ENCODE assay signal across 18 cellular contexts in genomic region chrX:24528605-24529004, GRCh38.
A peak's percentile ranks its signal among the peaks of the same experiment; 100 is the strongest.
DNase-seq lines count a peak whose midpoint lies in the region; ATAC-seq, FAIRE-seq and TF ChIP-seq lines count a peak whose summit lies in the region.
"Had no signal": no experiment of that assay in that cellular context is flagged by ENCODE, and none has a peak within 500 bp of the region (broad histone marks: within the 10 kb centered on the region; RNA-seq: fewer than 3 reads in every experiment).

No MANE protein-coding gene starts in this region.

- TF ChIP-seq CTCF in GM23338 (conservative IDR thresholded peaks at IDR 0.05; ENCODE audit: low read depth in 2 of 2) = no peak
- no peak for TF ChIP-seq CTCF in H1 (IDR thresholded peaks at IDR 0.05; ENCODE audit: control extremely low read depth in 1 of 3, insufficient read depth in 1 of 3, low read depth in 1 of 3, low read length in 3 of 3)

- H2BK120ac ChIP-seq in H1 (replicated peaks; ENCODE audit: low read depth, low read length) = no peak overlapping the region
- H2BK120ac ChIP-seq in neuronal stem cell (ENCODE audit: low read depth, low read length) = no peak overlapping the region

- no peaks in the 10 kb centered on the region for H3F3A ChIP-seq in GM23338 (replicated peaks; ENCODE audit: low read depth)

- H3K9ac ChIP-seq in H1 (replicated peaks in 1 of 4; ENCODE audit: extremely low read depth in 1 of 4, low read depth in 3 of 4, low read length in 3 of 4) = no peak overlapping the region
- H3K9ac ChIP-seq in neuronal stem cell (ENCODE audit: low read depth, low read length, poor library complexity) = no peak overlapping the region

- H3K27me3 ChIP-seq in GM23338 (ENCODE audit: insufficient read depth) (no peaks in the 10 kb centered on the region), H1 (replicated peaks in 1 of 4; ENCODE audit: control insufficient read depth in 3 of 4, extremely low read depth in 1 of 4, insufficient read depth in 3 of 4, low read length in 3 of 4) (no peaks in the 10 kb centered on the region), neuronal stem cell (ENCODE audit: control insufficient read depth in 3 of 3, insufficient read depth in 3 of 3, low read depth in 1 of 3, low read length in 3 of 3) (no peaks in the 10 kb centered on the region)

- no peak for TF ChIP-seq RAD21 in H1 (IDR thresholded peaks at IDR 0.05 in 1 of 2, conservative IDR thresholded peaks at IDR 0.05 in 1 of 2; ENCODE audit: low read depth in 2 of 2, low read length in 2 of 2)

- H4K91ac ChIP-seq in H1 (replicated peaks; ENCODE audit: insufficient read length, low read length) (no peak overlapping the region), neuronal stem cell (ENCODE audit: low read depth, low read length, poor library complexity) (no peak overlapping the region)

- no peaks in the 10 kb centered on the region for H3K9me2 ChIP-seq in GM23338 (ENCODE audit: insufficient read depth)

- H3K18ac ChIP-seq in H1 (ENCODE audit: extremely low read depth, low read length) (no peak overlapping the region), neuronal stem cell (ENCODE audit: low read length) (no peak overlapping the region)

- H2BK5ac ChIP-seq in H1 (ENCODE audit: low read depth, low read length) (no peak overlapping the region), neuronal stem cell (ENCODE audit: low read length) (no peak overlapping the region)

- no peak overlapping the region for H2AFZ ChIP-seq in GM23338
- no peak overlapping the region for H2AFZ ChIP-seq in H1 (ENCODE audit: low read length)
- H2AFZ ChIP-seq in neuronal stem cell (ENCODE audit: low read length) = no peak overlapping the region

- H2AK5ac ChIP-seq in H1 (ENCODE audit: low read depth, low read length) (no peak overlapping the region), neuronal stem cell (ENCODE audit: low read depth, low read length) (no peak overlapping the region)

- TF ChIP-seq POLR2A in H1 (IDR thresholded peaks at IDR 0.05; ENCODE audit: control extremely low read depth in 1 of 2, low read depth in 2 of 2, low read length in 2 of 2) = no peak

- no peak for FAIRE-seq in H1 (lab: Jason Lieb, UNC)
- FAIRE-seq: G401.6, GM12891 had no signal

- no peak overlapping the region for H3K56ac ChIP-seq in H1 (replicated peaks; ENCODE audit: insufficient read length, low read depth, low read length)

- POLR2A ChIA-PET in H1 (lab: Charles Lee; ENCODE audit: partially characterized antibody) = no interaction called here

- no peak overlapping the region for H3K27ac Mint-ChIP-seq in GM23338
- H3K27ac Mint-ChIP-seq: B cell had no signal

- H4K20me1 ChIP-seq in GM23338 (replicated peaks; ENCODE audit: insufficient read depth) (no peaks in the 10 kb centered on the region), H1 (replicated peaks in 1 of 2; ENCODE audit: control insufficient read depth in 1 of 2, insufficient read depth in 2 of 2, low read length in 2 of 2) (no peaks in the 10 kb centered on the region)

- TF ChIP-seq EP300 in H1 (IDR thresholded peaks at IDR 0.05; ENCODE audit: borderline replicate concordance in 1 of 2, low read depth in 2 of 2, low read length in 2 of 2) = no peak

- H2BK15ac ChIP-seq in H1 (ENCODE audit: low read length) (no peak overlapping the region), neuronal stem cell (ENCODE audit: low read length) (no peak overlapping the region)

- H2BK12ac ChIP-seq in H1 (ENCODE audit: low read depth, low read length) (no peak overlapping the region), neuronal stem cell (ENCODE audit: low read length) (no peak overlapping the region)

- H3K9me3 Mint-ChIP-seq in GM23338 = no peaks in the 10 kb centered on the region
- no peaks in the 10 kb centered on the region for H3K9me3 Mint-ChIP-seq in activated T-cell treated with anti-CD3 and anti-CD28 coated beads, Interleukin-2, amount 50 U/mL, for 4 hours
- H3K9me3 Mint-ChIP-seq: CD4-positive, CD25-positive, alpha-beta regulatory T cell had no signal

- H3K23me2 ChIP-seq in H1 (ENCODE audit: low read depth, low read length) = no peaks in the 10 kb centered on the region

- H3K4me1 ChIP-seq in GM23338 (ENCODE audit: insufficient read depth) = peaks cover 40% of the 10 kb centered on the region
- peaks cover 0 to 14% (median 7%) of the 10 kb centered on the region in 4 experiments; a peak in 4 of 7 replicates for H3K4me1 ChIP-seq in H1 (replicated peaks in 1 of 4; ENCODE audit: control insufficient read depth in 3 of 4, insufficient read depth in 4 of 4, low read length in 3 of 4)
- H3K4me1 ChIP-seq in neuronal stem cell (ENCODE audit: control insufficient read depth in 2 of 2, insufficient read depth in 1 of 2, low read depth in 1 of 2, low read length in 2 of 2) = peaks cover 9 to 12% of the 10 kb centered on the region in 2 donors

- peaks cover 11% of the 10 kb centered on the region; the same call in 2 of the 3 replicates for H3K36me3 Mint-ChIP-seq in GM23338 (ENCODE audit: low read depth)
- peaks cover 4% of the 10 kb centered on the region for H3K36me3 Mint-ChIP-seq in activated T-cell treated with anti-CD3 and anti-CD28 coated beads, Interleukin-2, amount 50 U/mL, for 4 hours (ENCODE audit: insufficient read depth)

- H4K8ac ChIP-seq in H1 (ENCODE audit: extremely low read depth, insufficient read depth, low read length) = no peak overlapping the region
- H4K8ac ChIP-seq in neuronal stem cell (ENCODE audit: low read depth, low read length) = no peak overlapping the region

- no peak overlapping the region for H4K5ac ChIP-seq in H1 (ENCODE audit: insufficient read length, low read depth, low read length)

- H3K27ac ChIP-seq in GM23338 (ENCODE audit: low read depth) (peak overlapping the region; percentile 77), H1 (ENCODE audit: low read depth, low read length) (peak overlapping the region; percentile 52; the same call in 1 of the 2 replicates), neuronal stem cell (replicated peaks; ENCODE audit: low read length) (peak overlapping the region; percentile 67)

- no peaks in the 10 kb centered on the region for H3K79me1 ChIP-seq in H1 (ENCODE audit: low read depth, low read length)
- no peaks in the 10 kb centered on the region for H3K79me1 ChIP-seq in neuronal stem cell (ENCODE audit: low read depth, low read length)

- H3K4me3 ChIP-seq in GM23338 = no peak overlapping the region
- H3K4me3 ChIP-seq in H1 (ENCODE audit: extremely low read depth in 1 of 4, insufficient read depth in 2 of 4, low read depth in 3 of 4, low read length in 4 of 4) = no peak overlapping the region
- H3K4me3 ChIP-seq in neuronal stem cell (ENCODE audit: low read length in 2 of 2) = no peak overlapping the region

- H3K36me3 ChIP-seq in GM23338 (ENCODE audit: insufficient read depth) = no peaks in the 10 kb centered on the region
- H3K36me3 ChIP-seq in H1 (ENCODE audit: control insufficient read depth in 2 of 4, insufficient read depth in 4 of 4, low read length in 3 of 4) = peaks cover 0 to 14% (median 2%) of the 10 kb centered on the region in 4 experiments; a peak in 2 of 8 replicates
- H3K36me3 ChIP-seq in neuronal stem cell (replicated peaks in 1 of 2; ENCODE audit: control insufficient read depth in 2 of 2, insufficient read depth in 2 of 2, low read length in 2 of 2) = peaks cover 0 to 3% of the 10 kb centered on the region in 2 donors

- no peak overlapping the region for H3K4ac ChIP-seq in H1 (replicated peaks; ENCODE audit: insufficient read length, low read depth, low read length)
- no peak overlapping the region for H3K4ac ChIP-seq in neuronal stem cell (ENCODE audit: low read length)

- H3K9me3 ChIP-seq in H1 (ENCODE audit: insufficient read depth in 2 of 2, low read depth in 1 of 2, low read length in 1 of 2) (no peaks in the 10 kb centered on the region), neuronal stem cell (replicated peaks in 1 of 2; ENCODE audit: control insufficient read depth in 2 of 2, insufficient read depth in 1 of 2, low read depth in 1 of 2, low read length in 2 of 2) (no peaks in the 10 kb centered on the region)

- H2BK20ac ChIP-seq in H1 (ENCODE audit: low read length) = no peak overlapping the region

- ATAC-seq in GM23338 = peak; percentile 85
- ATAC-seq in activated T-cell treated with anti-CD3 and anti-CD28 coated beads, Interleukin-2, amount 50 U/mL, for 4 hours = no peak
- ATAC-seq in HG02763 (IDR thresholded peaks at IDR 0.05; ENCODE audit: unreplicated experiment) = no peak
- ATAC-seq: Panc1 had no signal

- peaks cover 45% of the 10 kb centered on the region for H3K4me1 Mint-ChIP-seq in GM23338
- H3K4me1 Mint-ChIP-seq in activated T-cell treated with anti-CD3 and anti-CD28 coated beads, Interleukin-2, amount 50 U/mL, for 4 hours (ENCODE audit: low read depth) = no peaks in the 10 kb centered on the region
- H3K4me1 Mint-ChIP-seq: B cell; CD4-positive, CD25-positive, alpha-beta regulatory T cell had no signal

- H3K27me3 Mint-ChIP-seq in GM23338 (ENCODE audit: insufficient read depth, low read depth, poor library complexity) = peaks cover 6% of the 10 kb centered on the region
- H3K27me3 Mint-ChIP-seq in activated T-cell treated with anti-CD3 and anti-CD28 coated beads, Interleukin-2, amount 50 U/mL, for 4 hours (ENCODE audit: low read depth) = no peaks in the 10 kb centered on the region
- H3K27me3 Mint-ChIP-seq: B cell; CD4-positive, CD25-positive, alpha-beta regulatory T cell had no signal

- DNase-seq in GM23338 (ENCODE audit: low spot score) (peak; percentile 50), NCI-H1417 (lab: John Stamatoyannopoulos, UW) (peak in 2 of 3 experiments; percentile 26 to 79), H1 (ENCODE audit: low read depth in 1 of 2, low spot score in 2 of 2) (no peak), neuronal stem cell (ENCODE audit: low spot score) (no peak), Ammon's horn (ENCODE audit: low spot score) (no peak)
- no peak for DNase-seq in activated T-cell treated with anti-CD3 and anti-CD28 coated beads, Interleukin-2, amount 50 U/mL, for 4 hours
- DNase-seq: CD4-positive, CD25-positive, alpha-beta regulatory T cell; DND-41; KBM-7; NCI-H1694; NCI-H2171; NCI-H446 treated with DMSO at 0.1 percent for 48 hours; SW 1271 had no signal

- CTCF ChIA-PET in H1 (lab: Charles Lee; ENCODE audit: partially characterized antibody) = no interaction called here

- WGBS in H1 (ENCODE audit: extremely low coverage in 1 of 2, insufficient coverage in 1 of 2, insufficient read length in 1 of 2, insufficient replicate concordance in 2 of 2, low coverage in 1 of 2, low lambda C conversion rate in 2 of 2, missing lambda C conversion rate in 1 of 2), 2 experiments = 57% methylated on average over 1 of the region's 1 CpG; no CpG with 5 or more reads in 1 of the 2 experiments
- WGBS in neuronal stem cell (ENCODE audit: extremely low coverage in 2 of 2, insufficient read length in 2 of 2, insufficient replicate concordance in 1 of 2), 2 donors = no CpG with 5 or more reads among the region's 1 CpG

- H3K14ac ChIP-seq in H1 (ENCODE audit: insufficient read length) = no peak overlapping the region
- no peak overlapping the region for H3K14ac ChIP-seq in neuronal stem cell (ENCODE audit: low read length)

- H3K79me2 ChIP-seq in GM23338 (replicated peaks; ENCODE audit: insufficient read depth) (no peaks in the 10 kb centered on the region), H1 (ENCODE audit: control insufficient read depth in 1 of 2, insufficient read depth in 2 of 2, low read length in 2 of 2) (no peaks in the 10 kb centered on the region)

- H3K4me2 ChIP-seq in GM23338 (no peak overlapping the region; the same call in 1 of the 2 replicates), H1 (ENCODE audit: insufficient read depth in 1 of 2, low read depth in 2 of 2, low read length in 2 of 2) (no peak overlapping the region), neuronal stem cell (ENCODE audit: insufficient read depth, low read length, poor library complexity, severe bottlenecking) (no peak overlapping the region)

- no peak overlapping the region for H3K4me3 Mint-ChIP-seq in GM23338
- no peak overlapping the region for H3K4me3 Mint-ChIP-seq in activated T-cell treated with anti-CD3 and anti-CD28 coated beads, Interleukin-2, amount 50 U/mL, for 4 hours
- H3K4me3 Mint-ChIP-seq: B cell; CD4-positive, CD25-positive, alpha-beta regulatory T cell had no signal

- H3K23ac ChIP-seq in H1 (ENCODE audit: insufficient read length) (no peak overlapping the region), neuronal stem cell (ENCODE audit: low read depth, low read length, poor library complexity) (no peak overlapping the region)

Comparison
In these comparisons a context has a peak if more than half of its experiments do, and no peak if none do; other contexts are left out.
1. DNase-seq: peak in GM23338 (single experiment) and NCI-H1417 (2 of 3); none in H1 (0 of 2), neuronal stem cell (single experiment), activated T-cell treated with anti-CD3 and anti-CD28 coated beads, Interleukin-2, amount 50 U/mL, for 4 hours (single experiment) and Ammon's horn (single experiment).
2. Peak in every context shown above with its lines, with median percentiles within 50 percentile points of each other: H3K27ac ChIP-seq.